In genomic region chr1:233605205-233605604, GRCh38 we compare ENCODE assay signal across 20 cellular contexts. TPM values are rescaled to one million over a fixed set of nuclear protein-coding genes. Genes with fewer than 3 reads are reported as not detected.
"Had no signal": no experiment of that assay in that cellular context is flagged by ENCODE, and none has a peak within 500 bp of the region (broad histone marks: within the 10 kb centered on the region; RNA-seq: fewer than 3 reads in every experiment).

No MANE protein-coding gene starts in this region.

- ATAC-seq: gastrocnemius medialis, heart right ventricle, left cardiac atrium, left lung, left ventricle myocardium superior, lower lobe of right lung, mucosa of descending colon had no signal

- H3K27ac ChIP-seq: colonic mucosa, esophagus muscularis mucosa, gastrocnemius medialis, heart right ventricle, left lung, lower lobe of right lung had no signal

- H3K27me3 ChIP-seq: colonic mucosa, esophagus muscularis mucosa, gastrocnemius medialis, heart right ventricle, left lung had no signal

- H3K36me3 ChIP-seq: colonic mucosa, esophagus muscularis mucosa, gastrocnemius medialis, heart right ventricle, left lung, lower lobe of right lung had no signal

- DNase-seq: colonic mucosa; cortex of kidney; effector memory CD4-positive, alpha-beta T cell; foreskin fibroblast; foreskin melanocyte; gastrocnemius medialis; glutamatergic neuron; head of caudate nucleus; heart right ventricle; hippocampal formation; islet precursor cell; left cardiac atrium; left lung; left ventricle myocardium superior; lower lobe of right lung; mesenchymal stem cell; mucosa of descending colon; naive B cell had no signal

- H3K9me3 ChIP-seq: colonic mucosa, gastrocnemius medialis, left lung, lower lobe of right lung, mucosa of descending colon had no signal

- H3K4me3 ChIP-seq: colonic mucosa, esophagus muscularis mucosa, gastrocnemius medialis, heart right ventricle, left lung, lower lobe of right lung, mucosa of descending colon had no signal

- H3K4me1 ChIP-seq: colonic mucosa, gastrocnemius medialis, heart right ventricle, left lung, lower lobe of right lung had no signal

RNA-seq across cellular contexts. Expression of gene KCNK1, which starts 8.7 kb away (rescaled TPM):
- total RNA-seq: myocyte had no signal
